Comparison of ENCODE assay signal across 8 cellular contexts in the genomic region with DNA sequence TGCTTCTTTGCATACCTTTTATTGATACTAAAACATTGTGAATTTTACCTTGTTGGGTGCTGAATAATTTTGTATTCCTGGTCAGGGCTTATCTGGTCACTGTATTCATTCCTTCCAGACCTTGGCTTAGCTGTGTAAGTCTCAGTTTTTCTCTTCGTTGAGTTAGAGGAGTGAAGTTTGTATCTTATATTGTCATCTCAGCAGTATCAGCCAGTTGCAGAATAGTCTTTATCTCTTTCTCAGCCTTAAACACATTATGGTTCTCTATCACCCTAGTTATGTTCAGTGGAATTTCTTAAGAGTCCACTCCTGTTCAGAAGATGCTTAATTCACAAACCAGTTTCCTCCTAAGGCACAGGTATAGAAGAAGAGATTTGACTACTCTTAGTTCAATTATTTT.
"Had no signal": no experiment of that assay in that cellular context is flagged by ENCODE, and none has a peak within 500 bp of the region (broad histone marks: within the 10 kb centered on the region; RNA-seq: fewer than 3 reads in every experiment).

No MANE protein-coding gene starts in this region.

- FAIRE-seq: H1, H54, HTR-8/SVneo had no signal

- H3K9me3 Mint-ChIP-seq: GM23338, H9 had no signal

- H3K4me2 ChIP-seq: GM23338 had no signal

- H3K4me3 Mint-ChIP-seq: GM23338, H9 had no signal

- ATAC-seq: GM23338 had no signal

- H2AFZ ChIP-seq: GM23338 had no signal

- H3K4me3 ChIP-seq: GM23338 had no signal

- H3K27ac Mint-ChIP-seq: GM23338, H9 had no signal

- DNase-seq: H9, HCEC 1CT, IMR-90, KBM-7 had no signal

- H3K4me1 Mint-ChIP-seq: GM23338, H9 had no signal
